Comparison of ENCODE assay signal across 15 cellular contexts in genomic region chr2:131521524-131521923, GRCh38. TPM values are rescaled to one million over a fixed set of nuclear protein-coding genes. Genes with fewer than 3 reads are reported as not detected.
"Had no signal": no experiment of that assay in that cellular context is flagged by ENCODE, and none has a peak within 500 bp of the region (broad histone marks: within the 10 kb centered on the region; RNA-seq: fewer than 3 reads in every experiment).

No MANE protein-coding gene starts in this region.

RNA-seq across cellular contexts. Expression of gene TUBA3D, which starts 45.6 kb away (rescaled TPM):
- total RNA-seq: kidney epithelial cell; lung; mucosa of gallbladder; naive thymus-derived CD8-positive, alpha-beta T cell; neural crest cell; osteoblast; pancreas; psoas muscle; sigmoid colon; spleen; subcutaneous adipose tissue; temporal lobe; transverse colon; upper lobe of left lung; urinary bladder had no signal
- polyA plus RNA-seq: naive thymus-derived CD8-positive, alpha-beta T cell; urinary bladder had no signal
